16 cellular contexts compared by ENCODE assay signal in the genomic region with DNA sequence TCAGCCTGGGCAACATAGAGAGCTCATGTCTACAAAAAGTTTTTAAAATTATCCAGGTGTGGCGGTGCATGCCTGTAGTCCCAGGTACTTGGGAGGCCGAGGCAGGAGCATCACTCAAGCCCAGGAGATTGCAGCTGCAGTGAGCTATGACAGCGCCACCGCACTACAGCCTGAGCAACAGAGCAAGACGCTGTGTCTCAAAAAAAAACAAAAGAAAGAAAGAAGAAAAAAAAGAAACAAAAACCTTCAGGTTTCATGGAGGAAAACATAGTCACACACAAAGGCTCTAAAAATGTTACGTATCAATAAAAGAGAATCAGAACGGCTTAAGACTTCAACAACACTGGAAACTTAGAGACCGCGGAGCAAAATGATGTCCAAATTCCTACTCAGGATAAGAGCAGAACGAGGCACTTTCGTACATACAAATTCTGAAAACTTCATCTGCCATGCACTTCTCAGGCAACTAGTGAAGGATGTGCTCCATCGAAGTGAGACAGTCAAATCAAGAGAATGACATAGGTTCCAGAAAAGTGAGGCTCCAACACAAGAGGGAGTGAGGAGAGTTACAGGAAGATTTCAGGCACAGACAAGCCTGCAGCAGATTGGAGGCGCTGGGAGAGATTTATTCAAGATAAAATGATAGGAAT. TPM values are rescaled to one million over a fixed set of nuclear protein-coding genes. Genes with fewer than 3 reads are reported as not detected.
DNase-seq lines count a peak whose midpoint lies in the region; ATAC-seq, FAIRE-seq and TF ChIP-seq lines count a peak whose summit lies in the region.
"Had no signal": no experiment of that assay in that cellular context is flagged by ENCODE, and none has a peak within 500 bp of the region (broad histone marks: within the 10 kb centered on the region; RNA-seq: fewer than 3 reads in every experiment).

No MANE protein-coding gene starts in this region.

- H3K4me2 ChIP-seq in HepG2 (ENCODE audit: low read depth, low read length), result peak overlapping the region; percentile 96; the same call in 1 of the 2 replicates

- H3K9me3 ChIP-seq in HepG2 (ENCODE audit: low read length) (no peaks in the 10 kb centered on the region), right lobe of liver (no peaks in the 10 kb centered on the region), SK-N-MC (ENCODE audit: low read depth, low read length) (no peaks in the 10 kb centered on the region), BE2C (no peaks in the 10 kb centered on the region)
- H3K9me3 ChIP-seq: ovary had no signal

- H3K9ac ChIP-seq in HepG2 (ENCODE audit: insufficient read depth, low read depth, low read length), result no peak overlapping the region
- peak overlapping the region; percentile 25 for H3K9ac ChIP-seq in SK-N-MC (ENCODE audit: insufficient read length)

- FAIRE-seq in HepG2 (lab: Jason Lieb, UNC), result no peak
- FAIRE-seq: bronchial epithelial cell, G401.6 had no signal

- WGBS in HepG2 (ENCODE audit: low lambda C conversion rate), result 96% methylated on average over 13 of the region's 13 CpGs
- 89% methylated on average over 10 of the region's 13 CpGs for WGBS in right lobe of liver (ENCODE audit: insufficient coverage, low coverage, low lambda C conversion rate, missing lambda C conversion rate)

- peaks cover 40% of the 10 kb centered on the region for H4K20me1 ChIP-seq in HepG2 (ENCODE audit: insufficient read depth, low read length)

- H2AFZ ChIP-seq in HepG2 (ENCODE audit: low read length), result no peak overlapping the region

- H3K27me3 ChIP-seq in HepG2 (ENCODE audit: control insufficient read depth in 1 of 2, insufficient read depth in 2 of 2, low read length in 2 of 2) (no peaks in the 10 kb centered on the region; a peak in 1 of 5 replicates), right lobe of liver (no peaks in the 10 kb centered on the region), BE2C (no peaks in the 10 kb centered on the region)
- H3K27me3 ChIP-seq: ovary had no signal

- no peak for DNase-seq in HepG2 (ENCODE audit: low spot score)
- no peak for DNase-seq in right lobe of liver
- DNase-seq in SK-N-MC (ENCODE audit: low read depth, low spot score), result no peak
- peak; percentile 21 for DNase-seq in glomerular visceral epithelial cell (ENCODE audit: extremely low spot score)
- no peak for DNase-seq in BE2C
- no peak for DNase-seq in activated CD4-positive, CD25-positive, alpha-beta regulatory T cell treated with anti-CD3 and anti-CD28 coated beads, Interleukin-2, amount 50 U/mL, for 72 hours
- no peak for DNase-seq in T-helper 9 cell
- DNase-seq: activated CD8-positive, alpha-beta memory T cell treated with anti-CD3 and anti-CD28 coated beads, Interleukin-2, amount 50 U/mL, for 4 hours; hypothalamus; ovary; T1000 had no signal

- ATAC-seq in HepG2, result no peak
- no peak for ATAC-seq in right lobe of liver
- ATAC-seq in HG02759 (IDR thresholded peaks at IDR 0.05; ENCODE audit: unreplicated experiment), result no peak
- ATAC-seq: Panc1 had no signal

- BruUV-seq in HepG2 (replicated peaks; lab: Mats Ljungman, UMichigan), result no TSS peak

- H3K36me3 ChIP-seq in HepG2 (replicated peaks in 1 of 2; ENCODE audit: control insufficient read depth in 1 of 2, insufficient read depth in 2 of 2, low read length in 2 of 2), result peaks cover 0 to 5% of the 10 kb centered on the region in 2 experiments; a peak in 4 of 5 replicates
- no peaks in the 10 kb centered on the region for H3K36me3 ChIP-seq in right lobe of liver
- H3K36me3 ChIP-seq in SK-N-MC (ENCODE audit: insufficient read depth, low read length), result no peaks in the 10 kb centered on the region
- H3K36me3 ChIP-seq in BE2C, result peaks cover 2% of the 10 kb centered on the region; the same call in 1 of the 2 replicates
- H3K36me3 ChIP-seq: ovary had no signal

- H3K4me3 ChIP-seq in HepG2 (replicated peaks in 1 of 3; ENCODE audit: insufficient read depth in 1 of 3, low read depth in 2 of 3, low read length in 3 of 3) (no peak overlapping the region), right lobe of liver (no peak overlapping the region), SK-N-MC (no peak overlapping the region), BE2C (ENCODE audit: low read depth, low read length) (no peak overlapping the region)
- H3K4me3 ChIP-seq: lung, ovary had no signal

- peaks cover 72% of the 10 kb centered on the region for H3K4me1 ChIP-seq in HepG2 (ENCODE audit: insufficient read depth, low read length)
- H3K4me1 ChIP-seq in right lobe of liver, result peaks cover 0 to 60% (median 20%) of the 10 kb centered on the region in 4 donors
- no peaks in the 10 kb centered on the region for H3K4me1 ChIP-seq in BE2C

- CTCF ChIA-PET in HepG2 (lab: Yijun Ruan, JAX; ENCODE audit: low intra/inter-chr PET ratio, low total read pairs), result no interaction called here

- H3K79me2 ChIP-seq in HepG2 (ENCODE audit: insufficient read depth, low read length), result peaks cover 89% of the 10 kb centered on the region

- in situ Hi-C loops in HepG2 (cut with HindIII; ENCODE audit: extremely low pct_ligation_motif_present, low pct_unique_long_range_greater_than_20kb), result no loop called here

- TF ChIP-seq POLR2A in HepG2 (IDR thresholded peaks at IDR 0.05; ENCODE audit: insufficient read depth in 1 of 2, low read depth in 2 of 2, low read length in 2 of 2) (no peak), right lobe of liver (IDR thresholded peaks at IDR 0.05) (no peak)

- POLR2A ChIA-PET in HepG2 (lab: Yijun Ruan, JAX), result no interaction called here

- TF ChIP-seq RAD21 in HepG2 (CRISPR knock-in tag; IDR thresholded peaks at IDR 0.05), result no peak

- TF ChIP-seq EP300 in HepG2 (IDR thresholded peaks at IDR 0.05; ENCODE audit: low read depth in 2 of 2, low read length in 2 of 2) (no peak), HepG2 (CRISPR knock-in tag; IDR thresholded peaks at IDR 0.05; ENCODE audit: borderline replicate concordance) (no peak)

- no peak for TF ChIP-seq CTCF in HepG2 (CRISPR knock-in tag; IDR thresholded peaks at IDR 0.05)
- no peak for TF ChIP-seq CTCF in right lobe of liver (IDR thresholded peaks at IDR 0.05)
- no peak for TF ChIP-seq CTCF in BE2C (IDR thresholded peaks at IDR 0.05; ENCODE audit: low read depth, low read length)

- intact Hi-C loops in HepG2 (cut with micrococcal nuclease; ENCODE audit: unreplicated experiment), result no loop called here
- intact Hi-C loops in right lobe of liver (cut with DNase I), result no loop called here

- H3K27ac ChIP-seq in HepG2 (ENCODE audit: extremely low read length, insufficient read depth, low read length), result peak overlapping the region; percentile 31
- H3K27ac ChIP-seq in right lobe of liver, result no peak overlapping the region
- H3K27ac ChIP-seq in SK-N-MC, result 0 out of 2 replicates have a peak overlapping the region, but pooled peaks have one; percentile 16
- H3K27ac ChIP-seq: ovary had no signal

RNA-seq across cellular contexts. Expression of gene HDLBP, which starts 4.4 kb away (rescaled TPM):
- total RNA-seq in HepG2 (2016; rRNA removed; fragmentation: Illumina TruSeq; extraction: Trizol), result 707 and 912 TPM in 2 replicates
- total RNA-seq in HepG2 (2016; cell fraction: cytosol; rRNA removed; fragmentation: Illumina TruSeq; extraction: Trizol; ENCODE audit: low read depth), result 195 and 216 TPM in 2 replicates
- 687 and 831 TPM in 2 replicates for total RNA-seq in HepG2 (2016; cell fraction: insoluble cytoplasmic fraction; rRNA removed; fragmentation: Illumina TruSeq; extraction: Trizol)
- total RNA-seq in HepG2 (2016; cell fraction: membrane; rRNA removed; fragmentation: Illumina TruSeq; extraction: Trizol), result 620 and 676 TPM in 2 replicates
- total RNA-seq in HepG2 (2016; cell fraction: nucleus; rRNA removed; fragmentation: Illumina TruSeq; extraction: Trizol), result 437 and 494 TPM in 2 replicates
- polyA plus RNA-seq in HepG2 (2011; rRNA removed), result 434 and 464 TPM in 2 replicates
- polyA plus RNA-seq in HepG2 (2011; cell fraction: cytosol; rRNA removed), result 419 and 448 TPM in 2 replicates
- polyA plus RNA-seq in HepG2 (2011; cell fraction: nucleus; rRNA removed), result 618 and 764 TPM in 2 replicates
- polyA plus RNA-seq in HepG2 (2012), result 461 and 517 TPM in 2 replicates
- 179 and 188 TPM in 2 replicates for polyA plus RNA-seq in HepG2 (2016; cell fraction: cytosol; fragmentation: Illumina TruSeq; extraction: Trizol; ENCODE audit: low read depth)
- 695 and 895 TPM in 2 replicates for polyA plus RNA-seq in HepG2 (2016; cell fraction: insoluble cytoplasmic fraction; fragmentation: Illumina TruSeq; extraction: Trizol; ENCODE audit: low read depth)
- polyA plus RNA-seq in HepG2 (2016; cell fraction: membrane; fragmentation: Illumina TruSeq; extraction: Trizol; ENCODE audit: low read depth), result 483 and 563 TPM in 2 replicates
- 674 and 742 TPM in 2 replicates for polyA plus RNA-seq in HepG2 (2016; cell fraction: nucleus; fragmentation: Illumina TruSeq; extraction: Trizol; ENCODE audit: insufficient read depth, low read depth)
- 303 and 643 TPM in 2 replicates for polyA minus RNA-seq in HepG2 (2011; rRNA and poly(A)+ RNA removed; ENCODE audit: low replicate concordance)
- polyA minus RNA-seq in HepG2 (2011; cell fraction: cytosol; rRNA and poly(A)+ RNA removed), result 590 and 596 TPM in 2 replicates
- polyA minus RNA-seq in HepG2 (2011; cell fraction: nucleus; rRNA and poly(A)+ RNA removed), result 603 and 678 TPM in 2 replicates
- total RNA-seq in right lobe of liver, result 100 to 1,000 TPM; 341 to 557 (median 479) TPM
- polyA plus RNA-seq in BE2C (2012; ENCODE audit: insufficient read depth, insufficient read length, low read depth), result 581 TPM

RNA-seq across cellular contexts. Expression of gene SEPTIN2, which starts 4.7 kb away (rescaled TPM):
- 493 and 750 TPM in 2 replicates for total RNA-seq in HepG2 (2016; rRNA removed; fragmentation: Illumina TruSeq; extraction: Trizol)
- total RNA-seq in HepG2 (2016; cell fraction: cytosol; rRNA removed; fragmentation: Illumina TruSeq; extraction: Trizol; ENCODE audit: low read depth), result 68.0 and 78.0 TPM in 2 replicates
- total RNA-seq in HepG2 (2016; cell fraction: insoluble cytoplasmic fraction; rRNA removed; fragmentation: Illumina TruSeq; extraction: Trizol), result 485 and 732 TPM in 2 replicates
- 155 and 168 TPM in 2 replicates for total RNA-seq in HepG2 (2016; cell fraction: membrane; rRNA removed; fragmentation: Illumina TruSeq; extraction: Trizol)
- 303 and 351 TPM in 2 replicates for total RNA-seq in HepG2 (2016; cell fraction: nucleus; rRNA removed; fragmentation: Illumina TruSeq; extraction: Trizol)
- polyA plus RNA-seq in HepG2 (2011; rRNA removed), result 579 and 733 TPM in 2 replicates
- 208 and 366 TPM in 2 replicates for polyA plus RNA-seq in HepG2 (2011; cell fraction: cytosol; rRNA removed)
- 383 and 475 TPM in 2 replicates for polyA plus RNA-seq in HepG2 (2011; cell fraction: nucleus; rRNA removed)
- polyA plus RNA-seq in HepG2 (2012), result 320 and 513 TPM in 2 replicates
- polyA plus RNA-seq in HepG2 (2016; cell fraction: cytosol; fragmentation: Illumina TruSeq; extraction: Trizol; ENCODE audit: low read depth), result 35.1 and 36.8 TPM in 2 replicates
- 746 and 761 TPM in 2 replicates for polyA plus RNA-seq in HepG2 (2016; cell fraction: insoluble cytoplasmic fraction; fragmentation: Illumina TruSeq; extraction: Trizol; ENCODE audit: low read depth)
- polyA plus RNA-seq in HepG2 (2016; cell fraction: membrane; fragmentation: Illumina TruSeq; extraction: Trizol; ENCODE audit: low read depth), result 102 and 104 TPM in 2 replicates
- 515 and 562 TPM in 2 replicates for polyA plus RNA-seq in HepG2 (2016; cell fraction: nucleus; fragmentation: Illumina TruSeq; extraction: Trizol; ENCODE audit: insufficient read depth, low read depth)
- polyA minus RNA-seq in HepG2 (2011; rRNA and poly(A)+ RNA removed; ENCODE audit: low replicate concordance), result 234 and 609 TPM in 2 replicates
- 218 and 237 TPM in 2 replicates for polyA minus RNA-seq in HepG2 (2011; cell fraction: cytosol; rRNA and poly(A)+ RNA removed)
- polyA minus RNA-seq in HepG2 (2011; cell fraction: nucleus; rRNA and poly(A)+ RNA removed), result 446 and 458 TPM in 2 replicates
- 10 to 100 TPM; 66.6 to 97.9 (median 86.2) TPM for total RNA-seq in right lobe of liver
- polyA plus RNA-seq in BE2C (2012; ENCODE audit: insufficient read depth, insufficient read length, low read depth), result 268 TPM

RNA-seq across cellular contexts. Expression of gene FARP2, which starts 45.0 kb away (rescaled TPM):
- total RNA-seq in HepG2 (2016; rRNA removed; fragmentation: Illumina TruSeq; extraction: Trizol) (43.3 and 45.4 TPM in 2 replicates), right lobe of liver (10 to 100 TPM; 13.3 to 41.3 (median 28.7) TPM)
- 60.7 and 66.0 TPM in 2 replicates for total RNA-seq in HepG2 (2016; cell fraction: cytosol; rRNA removed; fragmentation: Illumina TruSeq; extraction: Trizol; ENCODE audit: low read depth)
- total RNA-seq in HepG2 (2016; cell fraction: insoluble cytoplasmic fraction; rRNA removed; fragmentation: Illumina TruSeq; extraction: Trizol), result 39.9 and 41.1 TPM in 2 replicates
- total RNA-seq in HepG2 (2016; cell fraction: membrane; rRNA removed; fragmentation: Illumina TruSeq; extraction: Trizol), result 26.8 and 27.2 TPM in 2 replicates
- 40.7 and 47.5 TPM in 2 replicates for total RNA-seq in HepG2 (2016; cell fraction: nucleus; rRNA removed; fragmentation: Illumina TruSeq; extraction: Trizol)
- 28.0 and 29.5 TPM in 2 replicates for polyA plus RNA-seq in HepG2 (2011; rRNA removed)
- polyA plus RNA-seq in HepG2 (2011; cell fraction: cytosol; rRNA removed), result 14.2 and 16.0 TPM in 2 replicates
- 67.3 and 75.5 TPM in 2 replicates for polyA plus RNA-seq in HepG2 (2011; cell fraction: nucleus; rRNA removed)
- 28.7 and 33.3 TPM in 2 replicates for polyA plus RNA-seq in HepG2 (2012)
- 3.3 and 4.4 TPM in 2 replicates for polyA plus RNA-seq in HepG2 (2016; cell fraction: cytosol; fragmentation: Illumina TruSeq; extraction: Trizol; ENCODE audit: low read depth)
- polyA plus RNA-seq in HepG2 (2016; cell fraction: insoluble cytoplasmic fraction; fragmentation: Illumina TruSeq; extraction: Trizol; ENCODE audit: low read depth), result 24.1 and 27.0 TPM in 2 replicates
- polyA plus RNA-seq in HepG2 (2016; cell fraction: membrane; fragmentation: Illumina TruSeq; extraction: Trizol; ENCODE audit: low read depth), result 6.7 and 9.3 TPM in 2 replicates
- 43.0 and 49.1 TPM in 2 replicates for polyA plus RNA-seq in HepG2 (2016; cell fraction: nucleus; fragmentation: Illumina TruSeq; extraction: Trizol; ENCODE audit: insufficient read depth, low read depth)
- polyA minus RNA-seq in HepG2 (2011; rRNA and poly(A)+ RNA removed; ENCODE audit: low replicate concordance), result 62.3 and 67.5 TPM in 2 replicates
- 23.7 and 25.8 TPM in 2 replicates for polyA minus RNA-seq in HepG2 (2011; cell fraction: cytosol; rRNA and poly(A)+ RNA removed)
- 56.9 and 62.9 TPM in 2 replicates for polyA minus RNA-seq in HepG2 (2011; cell fraction: nucleus; rRNA and poly(A)+ RNA removed)
- 18.7 TPM for polyA plus RNA-seq in BE2C (2012; ENCODE audit: insufficient read depth, insufficient read length, low read depth)

Comparison
In these comparisons a context has a peak if more than half of its experiments do, and no peak if none do; other contexts are left out.
1. H3K27ac ChIP-seq: peak in HepG2 (single experiment) and SK-N-MC (single experiment); none in right lobe of liver (0 of 3).